Comparison of ENCODE assay signal across 33 cellular contexts in genomic region chr7:87092568-87093091, GRCh38.
"Had no signal": no experiment of that assay in that cellular context is flagged by ENCODE, and none has a peak within 500 bp of the region (broad histone marks: within the 10 kb centered on the region; RNA-seq: fewer than 3 reads in every experiment).

No MANE protein-coding gene starts in this region.

- H3K27ac ChIP-seq: adrenal gland, ascending aorta, body of pancreas, brain microvascular endothelial cell, breast epithelium, cardiac muscle cell had no signal

- ATAC-seq: activated naive CD4-positive, alpha-beta T cell treated with anti-CD3 and anti-CD28 coated beads, Interleukin-2, amount 50 U/mL, for 72 hours; activated naive CD8-positive, alpha-beta T cell treated with anti-CD3 and anti-CD28 coated beads, Interleukin-2, amount 50 U/mL, for 24 hours; activated T-cell treated with anti-CD3 and anti-CD28 coated beads, Interleukin-2, amount 50 U/mL, for 4 hours; activated T-cell treated with anti-CD3 and anti-CD28 coated beads, Interleukin-2, amount 50 U/mL, for 72 hours; activated T-helper 17 cell treated with anti-CD3 and anti-CD28 coated beads, Interleukin-2, amount 50 U/mL, for 72 hours; body of pancreas had no signal

- H3K36me3 ChIP-seq: adrenal gland, ascending aorta, brain microvascular endothelial cell, breast epithelium, cardiac muscle cell had no signal

- FAIRE-seq: astrocyte, bronchial epithelial cell had no signal

- H3K9me3 ChIP-seq: adrenal gland, body of pancreas, breast epithelium had no signal

- H3K4me1 ChIP-seq: adrenal gland, ascending aorta, body of pancreas, breast epithelium had no signal

- DNase-seq: activated effector memory CD4-positive, alpha-beta T cell treated with anti-CD3 and anti-CD28 coated beads, Interleukin-2, amount 50 U/mL, for 16 hours; activated effector memory CD4-positive, alpha-beta T cell treated with Interleukin-2 at 50 U/mL for 16 hours; activated gamma-delta T cell; activated gamma-delta T cell treated with Interleukin-2 at 50 U/mL for 16 hours; activated naive CD4-positive, alpha-beta T cell; activated naive CD4-positive, alpha-beta T cell treated with anti-CD3 and anti-CD28 coated beads for 36 hours; activated naive CD4-positive, alpha-beta T cell treated with anti-CD3 and anti-CD28 coated beads, Interleukin-2, amount 10 ng/mL, durations not matched to agents 7 days and 5 days; activated naive CD4-positive, alpha-beta T cell treated with anti-CD3 and anti-CD28 coated beads, Interleukin-2, amount 50 U/mL, for 16 hours; activated naive CD4-positive, alpha-beta T cell treated with Interleukin-2 at 50 U/mL for 16 hours; activated naive CD8-positive, alpha-beta T cell treated with anti-CD3 and anti-CD28 coated beads for 36 hours; activated naive CD8-positive, alpha-beta T cell treated with anti-CD3 and anti-CD28 coated beads, Interleukin-2, amount 10 ng/mL, durations not matched to agents 7 days and 5 days; activated naive CD8-positive, alpha-beta T cell treated with anti-CD3 and anti-CD28 coated beads, Interleukin-2, amount 50 U/mL, for 24 hours; activated T-cell treated with anti-CD3 and anti-CD28 coated beads, Interleukin-2, amount 50 U/mL, for 24 hours; activated T-cell treated with anti-CD3 and anti-CD28 coated beads, Interleukin-2, amount 50 U/mL, for 4 hours; activated T-cell treated with anti-CD3 and anti-CD28 coated beads, Interleukin-2, amount 50 U/mL, for 48 hours; activated T-cell treated with anti-CD3 and anti-CD28 coated beads, Interleukin-2, amount 50 U/mL, for 72 hours; adrenal gland; amniotic stem cell; amygdala; anterior cingulate cortex; aorta; body of pancreas; brain microvascular endothelial cell; caudate nucleus; central memory CD4-positive, alpha-beta T cell; cerebellar nuclear complex had no signal

- H3K27me3 ChIP-seq: adrenal gland, ascending aorta, body of pancreas, brain microvascular endothelial cell, breast epithelium, cardiac muscle cell had no signal

- H3K4me3 ChIP-seq: adrenal gland, ascending aorta, body of pancreas, breast epithelium, cardiac muscle cell had no signal
